ENCODE assay signal across 9 cellular contexts in the genomic region with DNA sequence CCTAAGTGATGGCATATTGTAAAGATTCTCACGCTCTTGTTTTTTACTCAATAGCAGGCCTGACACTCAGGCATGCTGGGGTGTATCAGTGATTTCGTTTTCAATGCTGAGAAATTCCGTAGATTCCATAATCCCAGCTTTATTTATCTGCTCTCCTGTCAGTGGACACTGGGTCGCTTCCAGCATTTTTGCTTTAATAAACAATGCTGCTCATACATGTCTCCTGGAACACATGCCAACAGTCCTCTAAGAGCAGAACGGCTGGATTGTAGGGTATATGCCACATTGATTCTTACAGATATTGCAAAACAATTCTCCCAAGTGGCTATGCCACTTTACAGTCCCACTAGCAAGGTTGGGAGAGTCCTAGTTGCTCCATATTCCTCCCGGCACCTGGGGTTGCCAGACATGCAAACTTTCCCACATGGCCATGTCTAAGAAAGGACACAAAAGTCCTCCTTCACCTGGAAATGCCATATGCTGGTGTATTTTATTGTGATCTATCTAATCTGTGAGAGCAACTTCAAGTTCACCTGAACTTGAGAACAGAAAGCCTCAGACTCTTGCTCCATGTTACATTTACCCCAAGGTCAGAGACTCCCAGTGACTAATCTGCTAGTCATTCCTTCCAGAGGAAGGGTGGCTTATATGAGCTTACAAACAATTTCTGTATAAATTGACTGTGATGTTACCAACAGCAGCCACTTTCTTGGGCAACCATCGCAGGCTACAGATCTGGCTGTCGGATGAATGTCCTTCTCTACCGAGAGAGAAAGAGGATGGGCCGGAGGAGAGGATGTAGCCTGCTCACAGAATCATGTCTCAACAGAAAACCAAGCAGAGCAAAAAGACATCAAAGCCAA.
DNase-seq lines count a peak whose midpoint lies in the region; ATAC-seq, FAIRE-seq and TF ChIP-seq lines count a peak whose summit lies in the region.
"Had no signal": no experiment of that assay in that cellular context is flagged by ENCODE, and none has a peak within 500 bp of the region (broad histone marks: within the 10 kb centered on the region; RNA-seq: fewer than 3 reads in every experiment).

No MANE protein-coding gene starts in this region.

- POLR2A ChIA-PET in activated naive CD8-positive, alpha-beta T cell treated with anti-CD3 and anti-CD28 coated beads, Interleukin-2, amount 10 ng/mL, durations not matched to agents 7 days and 5 days (lab: Charles Lee) = no interaction called here
- POLR2A ChIA-PET in HepG2 (lab: Yijun Ruan, JAX) = interaction anchor here (1.0 to 1.5 kb wide), 2 partner anchors 23 to 57 kb away, joined by 3 to 4 read pairs; no protein-coding TSS in a partner anchor

- TF ChIP-seq EP300 in HepG2 (IDR thresholded peaks at IDR 0.05; ENCODE audit: low read depth in 2 of 2, low read length in 2 of 2) = no peak
- no peak for TF ChIP-seq EP300 in HepG2 (CRISPR knock-in tag; IDR thresholded peaks at IDR 0.05; ENCODE audit: borderline replicate concordance)
- peak in 2 of 4 donors; percentile 38 to 47 for TF ChIP-seq EP300 in upper lobe of left lung (IDR thresholded peaks at IDR 0.05)

- no peak overlapping the region for H3K9ac ChIP-seq in HepG2 (ENCODE audit: insufficient read depth, low read depth, low read length)

- no peaks in the 10 kb centered on the region for H4K20me1 ChIP-seq in HepG2 (ENCODE audit: insufficient read depth, low read length)

- H3K27me3 Mint-ChIP-seq in activated naive CD8-positive, alpha-beta T cell treated with anti-CD3 and anti-CD28 coated beads, Interleukin-2, amount 10 ng/mL, durations not matched to agents 7 days and 5 days = no peaks in the 10 kb centered on the region

- H3K9me3 Mint-ChIP-seq in activated naive CD8-positive, alpha-beta T cell treated with anti-CD3 and anti-CD28 coated beads, Interleukin-2, amount 10 ng/mL, durations not matched to agents 7 days and 5 days = no peaks in the 10 kb centered on the region

- H3K36me3 ChIP-seq in ACC112 (ENCODE audit: insufficient read depth, low read length) = no peaks in the 10 kb centered on the region
- no peaks in the 10 kb centered on the region; a peak in 1 of 5 replicates for H3K36me3 ChIP-seq in HepG2 (replicated peaks in 1 of 2; ENCODE audit: control insufficient read depth in 1 of 2, insufficient read depth in 2 of 2, low read length in 2 of 2)
- H3K36me3 ChIP-seq in upper lobe of left lung = no peaks in the 10 kb centered on the region
- no peaks in the 10 kb centered on the region for H3K36me3 ChIP-seq in WERI-Rb-1
- H3K36me3 ChIP-seq: cardiac muscle cell had no signal

- CTCF ChIA-PET in HepG2 (lab: Yijun Ruan, JAX; ENCODE audit: low intra/inter-chr PET ratio, low total read pairs) = interaction anchor here (3.0 kb wide), 1 partner anchor 82 kb away, joined by 8 read pairs; a partner anchor contains a TSS

- FAIRE-seq in HepG2 (lab: Jason Lieb, UNC) = no peak

- H3K79me2 ChIP-seq in ACC112 (ENCODE audit: control insufficient read depth, insufficient read depth, low read length, unreplicated experiment) = peaks cover 33% of the 10 kb centered on the region
- H3K79me2 ChIP-seq in HepG2 (ENCODE audit: insufficient read depth, low read length) = peaks cover 35% of the 10 kb centered on the region

- H2AFZ ChIP-seq in ACC112 (ENCODE audit: low read length, unreplicated experiment) (no peak overlapping the region), HepG2 (ENCODE audit: low read length) (no peak overlapping the region)

- intact Hi-C loops in HepG2 (cut with micrococcal nuclease; ENCODE audit: unreplicated experiment) = loop anchor here (5.0 kb wide), 1 partner anchor 51 kb away; no protein-coding TSS in a partner anchor

- TF ChIP-seq CTCF in HepG2 (CRISPR knock-in tag; IDR thresholded peaks at IDR 0.05) (no peak), upper lobe of left lung (IDR thresholded peaks at IDR 0.05) (no peak), WERI-Rb-1 (IDR thresholded peaks at IDR 0.05; ENCODE audit: low read depth, low read length) (no peak)

- ATAC-seq in activated naive CD8-positive, alpha-beta T cell treated with anti-CD3 and anti-CD28 coated beads, Interleukin-2, amount 10 ng/mL, durations not matched to agents 7 days and 5 days (ENCODE audit: low read depth) = no peak
- ATAC-seq in HepG2 (no peak; the same call in 2 of the 3 replicates), upper lobe of left lung (ENCODE audit: low FRiP score in 2 of 2) (peak in 1 of 2 donors; percentile 39), HG03354 (IDR thresholded peaks at IDR 0.05; ENCODE audit: poor library complexity, severe bottlenecking, unreplicated experiment) (no peak)

- H3K4me3 Mint-ChIP-seq in activated naive CD8-positive, alpha-beta T cell treated with anti-CD3 and anti-CD28 coated beads, Interleukin-2, amount 10 ng/mL, durations not matched to agents 7 days and 5 days = no peak overlapping the region

- H3K27me3 ChIP-seq in ACC112 (ENCODE audit: insufficient read depth, low read length) = no peaks in the 10 kb centered on the region
- H3K27me3 ChIP-seq in HepG2 (ENCODE audit: control insufficient read depth in 1 of 2, insufficient read depth in 2 of 2, low read length in 2 of 2) = no peaks in the 10 kb centered on the region
- H3K27me3 ChIP-seq in upper lobe of left lung = no peaks in the 10 kb centered on the region
- H3K27me3 ChIP-seq in WERI-Rb-1 (ENCODE audit: insufficient read depth, low read depth, severe bottlenecking) = no peaks in the 10 kb centered on the region
- H3K27me3 ChIP-seq: cardiac muscle cell had no signal

- 79% methylated on average over 10 of the region's 10 CpGs for WGBS in HepG2 (ENCODE audit: low lambda C conversion rate)
- WGBS in upper lobe of left lung, 2 donors = 50 to 59% methylated on average over 10 of the region's 10 CpGs

- H3K4me1 ChIP-seq in ACC112 (ENCODE audit: control insufficient read depth, insufficient read depth, low read length, unreplicated experiment) (peaks cover 24% of the 10 kb centered on the region), HepG2 (ENCODE audit: insufficient read depth, low read length) (peaks cover 46% of the 10 kb centered on the region), upper lobe of left lung (peaks cover 49 to 76% (median 63%) of the 10 kb centered on the region in 4 donors)

- peak overlapping the region; percentile 24 for H3K27ac Mint-ChIP-seq in activated naive CD8-positive, alpha-beta T cell treated with anti-CD3 and anti-CD28 coated beads, Interleukin-2, amount 10 ng/mL, durations not matched to agents 7 days and 5 days

- H3K27ac ChIP-seq in ACC112 (ENCODE audit: low read depth, low read length) (peak overlapping the region; percentile 91), HepG2 (ENCODE audit: extremely low read length, insufficient read depth, low read length) (no peak overlapping the region), upper lobe of left lung (peak overlapping the region; percentile 70 to 87 (median 82)), WERI-Rb-1 (no peak overlapping the region)
- H3K27ac ChIP-seq: cardiac muscle cell had no signal

- H3K9me3 ChIP-seq in HepG2 (ENCODE audit: low read length) = no peaks in the 10 kb centered on the region
- no peaks in the 10 kb centered on the region for H3K9me3 ChIP-seq in upper lobe of left lung
- no peaks in the 10 kb centered on the region for H3K9me3 ChIP-seq in WERI-Rb-1 (ENCODE audit: severe bottlenecking)

- peaks cover 53% of the 10 kb centered on the region for H3K4me1 Mint-ChIP-seq in activated naive CD8-positive, alpha-beta T cell treated with anti-CD3 and anti-CD28 coated beads, Interleukin-2, amount 10 ng/mL, durations not matched to agents 7 days and 5 days

- TF ChIP-seq POLR2A in HepG2 (IDR thresholded peaks at IDR 0.05; ENCODE audit: insufficient read depth in 1 of 2, low read depth in 2 of 2, low read length in 2 of 2) (no peak), upper lobe of left lung (IDR thresholded peaks at IDR 0.05) (peak in 1 of 4 donors; percentile 42)

- in situ Hi-C loops in HepG2 (cut with HindIII; ENCODE audit: extremely low pct_ligation_motif_present, low pct_unique_long_range_greater_than_20kb) = loop anchor here (10.0 kb wide), 1 partner anchor 77 kb away; no protein-coding TSS in a partner anchor

- no TSS peak for BruUV-seq in HepG2 (replicated peaks; lab: Mats Ljungman, UMichigan)

- DNase-seq in HT1080 (ENCODE audit: low read depth) = peak; percentile 91
- no peak for DNase-seq in activated naive CD8-positive, alpha-beta T cell treated with anti-CD3 and anti-CD28 coated beads, Interleukin-2, amount 10 ng/mL, durations not matched to agents 7 days and 5 days
- DNase-seq in HepG2 (ENCODE audit: low spot score) = peak; percentile 43
- DNase-seq in upper lobe of left lung = no peak
- DNase-seq in WERI-Rb-1 = no peak
- DNase-seq in occipital lobe (lab: John Stamatoyannopoulos, UW) = no peak

- TF ChIP-seq RAD21 in HepG2 (CRISPR knock-in tag; IDR thresholded peaks at IDR 0.05) = no peak

- peaks cover 18% of the 10 kb centered on the region for H3K36me3 Mint-ChIP-seq in activated naive CD8-positive, alpha-beta T cell treated with anti-CD3 and anti-CD28 coated beads, Interleukin-2, amount 10 ng/mL, durations not matched to agents 7 days and 5 days

- H3K4me2 ChIP-seq in HepG2 (ENCODE audit: low read depth, low read length) = no peak overlapping the region

- H3K4me3 ChIP-seq in ACC112 (ENCODE audit: low read depth, low read length) (peak overlapping the region; percentile 51), HepG2 (replicated peaks in 1 of 3; ENCODE audit: insufficient read depth in 1 of 3, low read depth in 2 of 3, low read length in 3 of 3) (no peak overlapping the region), upper lobe of left lung (no peak overlapping the region), WERI-Rb-1 (ENCODE audit: low read depth, low read length) (no peak overlapping the region)
- H3K4me3 ChIP-seq: cardiac muscle cell had no signal

TF ChIP-seq in HepG2, 621 proteins besides CTCF, POLR2A, EP300 and RAD21:
- TF ChIP-seq FOXA3 (CRISPR knock-in tag; IDR thresholded peaks at IDR 0.05) (peak; percentile 19; the same call in 1 of the 2 replicates), CEBPB (IDR thresholded peaks at IDR 0.05; ENCODE audit: borderline replicate concordance, low read depth, low read length) (peak; percentile 13; the same call in 1 of the 2 replicates), ZFP90 (CRISPR knock-in tag; IDR thresholded peaks at IDR 0.05; ENCODE audit: borderline replicate concordance) (no peak), FOSL2 (CRISPR knock-in tag; IDR thresholded peaks at IDR 0.05) (peak; percentile 79), RARA (CRISPR knock-in tag; IDR thresholded peaks at IDR 0.05) (peak; percentile 54), ZNF484 (CRISPR knock-in tag; IDR thresholded peaks at IDR 0.05; ENCODE audit: borderline replicate concordance, low read depth) (no peak), SKI (IDR thresholded peaks at IDR 0.05; ENCODE audit: partially characterized antibody) (peak; percentile 48)

Comparison
In these comparisons a context has a peak if more than half of its experiments do, and no peak if none do; other contexts are left out.
1. H3K27ac ChIP-seq: peak in ACC112 (single experiment) and upper lobe of left lung (4 of 4); none in HepG2 (single experiment) and WERI-Rb-1 (single experiment).
2. DNase-seq: peak in HT1080 (single experiment) and HepG2 (single experiment); none in activated naive CD8-positive, alpha-beta T cell treated with anti-CD3 and anti-CD28 coated beads, Interleukin-2, amount 10 ng/mL, durations not matched to agents 7 days and 5 days (single experiment), upper lobe of left lung (0 of 2), WERI-Rb-1 (single experiment) and occipital lobe (single experiment).